Comparison of ENCODE assay signal across 27 cellular contexts in the genomic region with DNA sequence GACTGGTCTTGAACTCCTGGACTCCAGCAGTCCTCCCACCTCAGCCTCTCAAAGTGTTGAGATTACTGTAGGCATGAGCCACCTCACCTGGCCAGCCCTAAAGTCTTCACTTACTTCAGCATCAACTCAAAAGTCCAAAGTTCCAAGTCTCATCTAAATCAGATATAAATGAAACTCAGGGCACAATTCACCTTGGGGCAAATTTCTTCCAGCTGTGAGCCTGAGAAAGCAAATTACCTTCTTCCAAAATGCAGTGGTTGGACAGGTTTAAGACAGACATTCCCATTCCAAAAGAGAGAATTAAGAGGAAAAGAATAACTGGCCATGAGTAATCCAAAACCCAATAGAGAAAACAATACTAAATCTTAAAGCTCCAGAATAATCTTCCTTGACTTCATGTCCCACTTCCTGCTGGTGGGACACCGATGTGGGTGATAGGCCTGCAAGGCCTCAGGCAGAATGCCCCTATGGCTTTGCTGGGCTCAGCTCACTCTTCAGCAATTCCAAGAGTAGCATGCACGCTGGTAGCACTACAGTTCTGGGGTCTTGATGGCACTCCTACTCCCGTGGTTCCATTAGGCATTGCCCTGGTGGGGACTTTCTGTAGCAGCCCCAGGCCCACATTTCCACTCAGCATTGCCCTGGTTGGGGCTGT.
"Had no signal": no experiment of that assay in that cellular context is flagged by ENCODE, and none has a peak within 500 bp of the region (broad histone marks: within the 10 kb centered on the region; RNA-seq: fewer than 3 reads in every experiment).

No MANE protein-coding gene starts in this region.

- H3K4me1 Mint-ChIP-seq: activated CD4-positive, alpha-beta memory T cell treated with anti-CD3 and anti-CD28 coated beads, Interleukin-2, amount 10 ng/mL, durations not matched to agents 7 days and 5 days; activated CD4-positive, alpha-beta T cell treated with anti-CD3 and anti-CD28 coated beads, Interleukin-2, amount 10 ng/mL, durations not matched to agents 7 days and 5 days; activated naive CD4-positive, alpha-beta T cell treated with anti-CD3 and anti-CD28 coated beads, Interleukin-2, amount 50 U/mL, for 24 hours; activated naive CD8-positive, alpha-beta T cell treated with anti-CD3 and anti-CD28 coated beads for 36 hours; activated naive CD8-positive, alpha-beta T cell treated with anti-CD3 and anti-CD28 coated beads, Interleukin-2, amount 50 U/mL, for 24 hours had no signal

- H3K36me3 Mint-ChIP-seq: activated naive CD4-positive, alpha-beta T cell treated with anti-CD3 and anti-CD28 coated beads, Interleukin-2, amount 50 U/mL, for 24 hours; activated naive CD8-positive, alpha-beta T cell treated with anti-CD3 and anti-CD28 coated beads for 36 hours had no signal

- ATAC-seq: activated naive CD8-positive, alpha-beta T cell treated with anti-CD3 and anti-CD28 coated beads, Interleukin-2, amount 50 U/mL, for 24 hours; activated T-cell treated with anti-CD3 and anti-CD28 coated beads, Interleukin-2, amount 50 U/mL, for 72 hours; body of pancreas; foreskin keratinocyte; gastrocnemius medialis; heart right ventricle had no signal

- DNase-seq: activated CD4-positive, alpha-beta memory T cell treated with anti-CD3 and anti-CD28 coated beads, Interleukin-2, amount 10 ng/mL, durations not matched to agents 7 days and 5 days; activated CD4-positive, alpha-beta T cell treated with anti-CD3 and anti-CD28 coated beads for 1 hour; activated CD4-positive, alpha-beta T cell treated with anti-CD3 and anti-CD28 coated beads for 4 hours; activated CD4-positive, alpha-beta T cell treated with anti-CD3 and anti-CD28 coated beads, Interleukin-2, amount 10 ng/mL, durations not matched to agents 7 days and 5 days; activated CD4-positive, alpha-beta T cell treated with anti-CD3 and anti-CD28 coated beads, Interleukin-2, amount 50 U/mL, for 4 hours; activated CD8-positive, alpha-beta memory T cell treated with anti-CD3 and anti-CD28 coated beads, Interleukin-2, amount 50 U/mL, for 48 hours; activated effector memory CD4-positive, alpha-beta T cell treated with Interleukin-2 at 50 U/mL for 16 hours; activated gamma-delta T cell treated with Interleukin-2 at 50 U/mL for 16 hours; activated naive CD4-positive, alpha-beta T cell treated with Interleukin-2 at 50 U/mL for 16 hours; activated naive CD8-positive, alpha-beta T cell treated with anti-CD3 and anti-CD28 coated beads for 36 hours; activated naive CD8-positive, alpha-beta T cell treated with anti-CD3 and anti-CD28 coated beads, Interleukin-2, amount 50 U/mL, for 24 hours; activated T-cell treated with anti-CD3 and anti-CD28 coated beads for 4 hours; activated T-cell treated with anti-CD3 and anti-CD28 coated beads, Interleukin-2, amount 50 U/mL, for 24 hours; activated T-cell treated with anti-CD3 and anti-CD28 coated beads, Interleukin-2, amount 50 U/mL, for 72 hours; amygdala; aorta; body of pancreas; central memory CD4-positive, alpha-beta T cell; cerebellar nuclear complex; colonic mucosa; effector CD8-positive, alpha-beta T cell; gastrocnemius medialis; heart right ventricle; T-helper 2 cell had no signal

- H3K27me3 Mint-ChIP-seq: activated naive CD4-positive, alpha-beta T cell treated with anti-CD3 and anti-CD28 coated beads, Interleukin-2, amount 50 U/mL, for 24 hours; activated naive CD8-positive, alpha-beta T cell treated with anti-CD3 and anti-CD28 coated beads for 36 hours; activated T-cell treated with anti-CD3 and anti-CD28 coated beads, Interleukin-2, amount 50 U/mL, for 24 hours had no signal

- H3K9me3 Mint-ChIP-seq: activated CD4-positive, alpha-beta memory T cell treated with anti-CD3 and anti-CD28 coated beads, Interleukin-2, amount 10 ng/mL, durations not matched to agents 7 days and 5 days; activated CD4-positive, alpha-beta T cell treated with anti-CD3 and anti-CD28 coated beads, Interleukin-2, amount 10 ng/mL, durations not matched to agents 7 days and 5 days; activated naive CD4-positive, alpha-beta T cell treated with anti-CD3 and anti-CD28 coated beads, Interleukin-2, amount 50 U/mL, for 24 hours; activated naive CD8-positive, alpha-beta T cell treated with anti-CD3 and anti-CD28 coated beads for 36 hours; activated naive CD8-positive, alpha-beta T cell treated with anti-CD3 and anti-CD28 coated beads, Interleukin-2, amount 50 U/mL, for 24 hours; activated T-cell treated with anti-CD3 and anti-CD28 coated beads, Interleukin-2, amount 50 U/mL, for 24 hours; activated T-cell treated with anti-CD3 and anti-CD28 coated beads, Interleukin-2, amount 50 U/mL, for 72 hours had no signal

- H3K27ac Mint-ChIP-seq: activated CD4-positive, alpha-beta memory T cell treated with anti-CD3 and anti-CD28 coated beads, Interleukin-2, amount 10 ng/mL, durations not matched to agents 7 days and 5 days; activated CD4-positive, alpha-beta T cell treated with anti-CD3 and anti-CD28 coated beads, Interleukin-2, amount 10 ng/mL, durations not matched to agents 7 days and 5 days; activated naive CD4-positive, alpha-beta T cell treated with anti-CD3 and anti-CD28 coated beads, Interleukin-2, amount 50 U/mL, for 24 hours; activated naive CD8-positive, alpha-beta T cell treated with anti-CD3 and anti-CD28 coated beads for 36 hours; activated naive CD8-positive, alpha-beta T cell treated with anti-CD3 and anti-CD28 coated beads, Interleukin-2, amount 50 U/mL, for 24 hours; activated T-cell treated with anti-CD3 and anti-CD28 coated beads, Interleukin-2, amount 50 U/mL, for 24 hours; activated T-cell treated with anti-CD3 and anti-CD28 coated beads, Interleukin-2, amount 50 U/mL, for 72 hours had no signal

- H3K4me3 Mint-ChIP-seq: activated CD4-positive, alpha-beta memory T cell treated with anti-CD3 and anti-CD28 coated beads, Interleukin-2, amount 10 ng/mL, durations not matched to agents 7 days and 5 days; activated CD4-positive, alpha-beta T cell treated with anti-CD3 and anti-CD28 coated beads, Interleukin-2, amount 10 ng/mL, durations not matched to agents 7 days and 5 days; activated naive CD4-positive, alpha-beta T cell treated with anti-CD3 and anti-CD28 coated beads, Interleukin-2, amount 50 U/mL, for 24 hours; activated naive CD8-positive, alpha-beta T cell treated with anti-CD3 and anti-CD28 coated beads for 36 hours; activated naive CD8-positive, alpha-beta T cell treated with anti-CD3 and anti-CD28 coated beads, Interleukin-2, amount 50 U/mL, for 24 hours; activated T-cell treated with anti-CD3 and anti-CD28 coated beads, Interleukin-2, amount 50 U/mL, for 24 hours; activated T-cell treated with anti-CD3 and anti-CD28 coated beads, Interleukin-2, amount 50 U/mL, for 72 hours; WTC11 had no signal
